Comparison of ENCODE assay signal across 1 cellular context in the genomic region with DNA sequence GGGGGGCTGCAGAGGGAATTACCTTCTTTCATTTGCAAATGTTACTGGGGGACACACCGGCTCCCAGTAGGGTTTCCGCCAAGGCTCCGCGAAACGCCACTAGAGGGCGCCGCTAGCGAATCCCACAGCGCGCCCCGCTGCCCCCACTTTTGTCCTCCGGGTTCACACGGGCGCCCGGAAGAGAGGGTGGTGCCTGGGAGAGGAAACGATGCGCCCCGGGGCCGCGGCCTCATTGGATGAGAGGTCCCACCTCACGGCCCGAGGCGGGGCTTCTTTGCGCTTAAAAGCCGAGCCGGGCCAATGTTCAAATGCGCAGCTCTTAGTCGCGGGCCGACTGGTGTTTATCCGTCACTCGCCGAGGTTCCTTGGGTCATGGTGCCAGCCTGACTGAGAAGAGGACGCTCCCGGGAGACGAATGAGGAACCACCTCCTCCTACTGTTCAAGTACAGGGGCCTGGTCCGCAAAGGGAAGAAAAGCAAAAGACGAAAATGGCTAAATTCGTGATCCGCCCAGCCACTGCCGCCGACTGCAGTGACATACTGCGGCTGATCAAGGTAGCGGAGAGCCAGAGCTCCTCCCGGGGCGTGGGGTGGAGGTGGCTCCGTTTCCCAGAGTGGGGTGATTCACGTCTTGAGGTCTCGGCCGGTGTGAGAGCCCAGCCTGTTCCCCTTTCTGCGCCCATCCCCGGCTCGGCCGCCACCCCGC.
TF ChIP-seq lines count a peak whose summit lies in the region.

A gene (plus strand): TSS at position 311 of the 706 bp plus-strand sequence. CDS start 179 bp downstream, at position 490.

TF ChIP-seq in GM23338, 12 proteins besides CTCF, POLR2A, EP300 and RAD21:
- TF ChIP-seq ZNF114 (CRISPR knock-in tag; IDR thresholded peaks at IDR 0.05) = no peak
- peak; percentile 57 for TF ChIP-seq CREB1 (CRISPR knock-in tag; IDR thresholded peaks at IDR 0.05; ENCODE audit: low read depth)
- no peak for TF ChIP-seq EZH2phosphoT487 (IDR thresholded peaks at IDR 0.05; ENCODE audit: unreplicated experiment)
- TF ChIP-seq, protein P1, sequence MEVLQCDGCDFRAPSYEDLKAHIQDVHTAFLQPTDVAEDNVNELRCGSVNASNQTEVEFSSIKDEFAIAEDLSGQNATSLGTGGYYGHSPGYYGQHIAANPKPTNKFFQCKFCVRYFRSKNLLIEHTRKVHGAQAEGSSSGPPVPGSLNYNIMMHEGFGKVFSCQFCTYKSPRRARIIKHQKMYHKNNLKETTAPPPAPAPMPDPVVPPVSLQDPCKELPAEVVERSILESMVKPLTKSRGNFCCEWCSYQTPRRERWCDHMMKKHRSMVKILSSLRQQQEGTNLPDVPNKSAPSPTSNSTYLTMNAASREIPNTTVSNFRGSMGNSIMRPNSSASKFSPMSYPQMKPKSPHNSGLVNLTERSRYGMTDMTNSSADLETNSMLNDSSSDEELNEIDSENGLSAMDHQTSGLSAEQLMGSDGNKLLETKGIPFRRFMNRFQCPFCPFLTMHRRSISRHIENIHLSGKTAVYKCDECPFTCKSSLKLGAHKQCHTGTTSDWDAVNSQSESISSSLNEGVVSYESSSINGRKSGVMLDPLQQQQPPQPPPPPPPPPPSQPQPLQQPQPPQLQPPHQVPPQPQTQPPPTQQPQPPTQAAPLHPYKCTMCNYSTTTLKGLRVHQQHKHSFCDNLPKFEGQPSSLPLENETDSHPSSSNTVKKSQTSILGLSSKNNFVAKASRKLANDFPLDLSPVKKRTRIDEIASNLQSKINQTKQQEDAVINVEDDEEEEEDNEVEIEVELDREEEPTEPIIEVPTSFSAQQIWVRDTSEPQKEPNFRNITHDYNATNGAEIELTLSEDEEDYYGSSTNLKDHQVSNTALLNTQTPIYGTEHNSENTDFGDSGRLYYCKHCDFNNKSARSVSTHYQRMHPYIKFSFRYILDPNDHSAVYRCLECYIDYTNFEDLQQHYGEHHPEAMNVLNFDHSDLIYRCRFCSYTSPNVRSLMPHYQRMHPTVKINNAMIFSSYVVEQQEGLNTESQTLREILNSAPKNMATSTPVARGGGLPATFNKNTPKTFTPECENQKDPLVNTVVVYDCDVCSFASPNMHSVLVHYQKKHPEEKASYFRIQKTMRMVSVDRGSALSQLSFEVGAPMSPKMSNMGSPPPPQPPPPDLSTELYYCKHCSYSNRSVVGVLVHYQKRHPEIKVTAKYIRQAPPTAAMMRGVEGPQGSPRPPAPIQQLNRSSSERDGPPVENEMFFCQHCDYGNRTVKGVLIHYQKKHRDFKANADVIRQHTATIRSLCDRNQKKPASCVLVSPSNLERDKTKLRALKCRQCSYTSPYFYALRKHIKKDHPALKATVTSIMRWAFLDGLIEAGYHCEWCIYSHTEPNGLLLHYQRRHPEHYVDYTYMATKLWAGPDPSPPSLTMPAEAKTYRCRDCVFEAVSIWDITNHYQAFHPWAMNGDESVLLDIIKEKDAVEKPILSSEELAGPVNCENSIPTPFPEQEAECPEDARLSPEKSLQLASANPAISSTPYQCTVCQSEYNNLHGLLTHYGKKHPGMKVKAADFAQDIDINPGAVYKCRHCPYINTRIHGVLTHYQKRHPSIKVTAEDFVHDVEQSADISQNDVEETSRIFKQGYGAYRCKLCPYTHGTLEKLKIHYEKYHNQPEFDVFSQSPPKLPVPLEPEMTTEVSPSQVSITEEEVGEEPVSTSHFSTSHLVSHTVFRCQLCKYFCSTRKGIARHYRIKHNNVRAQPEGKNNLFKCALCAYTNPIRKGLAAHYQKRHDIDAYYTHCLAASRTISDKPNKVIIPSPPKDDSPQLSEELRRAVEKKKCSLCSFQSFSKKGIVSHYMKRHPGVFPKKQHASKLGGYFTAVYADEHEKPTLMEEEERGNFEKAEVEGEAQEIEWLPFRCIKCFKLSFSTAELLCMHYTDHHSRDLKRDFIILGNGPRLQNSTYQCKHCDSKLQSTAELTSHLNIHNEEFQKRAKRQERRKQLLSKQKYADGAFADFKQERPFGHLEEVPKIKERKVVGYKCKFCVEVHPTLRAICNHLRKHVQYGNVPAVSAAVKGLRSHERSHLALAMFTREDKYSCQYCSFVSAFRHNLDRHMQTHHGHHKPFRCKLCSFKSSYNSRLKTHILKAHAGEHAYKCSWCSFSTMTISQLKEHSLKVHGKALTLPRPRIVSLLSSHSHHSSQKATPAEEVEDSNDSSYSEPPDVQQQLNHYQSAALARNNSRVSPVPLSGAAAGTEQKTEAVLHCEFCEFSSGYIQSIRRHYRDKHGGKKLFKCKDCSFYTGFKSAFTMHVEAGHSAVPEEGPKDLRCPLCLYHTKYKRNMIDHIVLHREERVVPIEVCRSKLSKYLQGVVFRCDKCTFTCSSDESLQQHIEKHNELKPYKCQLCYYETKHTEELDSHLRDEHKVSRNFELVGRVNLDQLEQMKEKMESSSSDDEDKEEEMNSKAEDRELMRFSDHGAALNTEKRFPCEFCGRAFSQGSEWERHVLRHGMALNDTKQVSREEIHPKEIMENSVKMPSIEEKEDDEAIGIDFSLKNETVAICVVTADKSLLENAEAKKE (CRISPR knock-in tag; IDR thresholded peaks at IDR 0.05) = no peak
- TF ChIP-seq STAT1 (IDR thresholded peaks at IDR 0.05; ENCODE audit: unreplicated experiment) = no peak
- peak; percentile 97 for TF ChIP-seq POLR2AphosphoS5 (IDR thresholded peaks at IDR 0.05; ENCODE audit: low read depth)
- no peak for TF ChIP-seq JUNB (IDR thresholded peaks at IDR 0.05; ENCODE audit: unreplicated experiment)
- TF ChIP-seq, protein P2, sequence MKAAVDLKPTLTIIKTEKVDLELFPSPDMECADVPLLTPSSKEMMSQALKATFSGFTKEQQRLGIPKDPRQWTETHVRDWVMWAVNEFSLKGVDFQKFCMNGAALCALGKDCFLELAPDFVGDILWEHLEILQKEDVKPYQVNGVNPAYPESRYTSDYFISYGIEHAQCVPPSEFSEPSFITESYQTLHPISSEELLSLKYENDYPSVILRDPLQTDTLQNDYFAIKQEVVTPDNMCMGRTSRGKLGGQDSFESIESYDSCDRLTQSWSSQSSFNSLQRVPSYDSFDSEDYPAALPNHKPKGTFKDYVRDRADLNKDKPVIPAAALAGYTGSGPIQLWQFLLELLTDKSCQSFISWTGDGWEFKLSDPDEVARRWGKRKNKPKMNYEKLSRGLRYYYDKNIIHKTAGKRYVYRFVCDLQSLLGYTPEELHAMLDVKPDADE (IDR thresholded peaks at IDR 0.05) = no peak; the same call in 1 of the 2 replicates
- 0 out of 2 replicates have a peak, but pooled peaks have one; percentile 10 for TF ChIP-seq NANOG (IDR thresholded peaks at IDR 0.05; ENCODE audit: borderline replicate concordance)
- no peak for TF ChIP-seq EZH2 (IDR thresholded peaks at IDR 0.05; ENCODE audit: low read depth, unreplicated experiment)
- TF ChIP-seq, protein P3, sequence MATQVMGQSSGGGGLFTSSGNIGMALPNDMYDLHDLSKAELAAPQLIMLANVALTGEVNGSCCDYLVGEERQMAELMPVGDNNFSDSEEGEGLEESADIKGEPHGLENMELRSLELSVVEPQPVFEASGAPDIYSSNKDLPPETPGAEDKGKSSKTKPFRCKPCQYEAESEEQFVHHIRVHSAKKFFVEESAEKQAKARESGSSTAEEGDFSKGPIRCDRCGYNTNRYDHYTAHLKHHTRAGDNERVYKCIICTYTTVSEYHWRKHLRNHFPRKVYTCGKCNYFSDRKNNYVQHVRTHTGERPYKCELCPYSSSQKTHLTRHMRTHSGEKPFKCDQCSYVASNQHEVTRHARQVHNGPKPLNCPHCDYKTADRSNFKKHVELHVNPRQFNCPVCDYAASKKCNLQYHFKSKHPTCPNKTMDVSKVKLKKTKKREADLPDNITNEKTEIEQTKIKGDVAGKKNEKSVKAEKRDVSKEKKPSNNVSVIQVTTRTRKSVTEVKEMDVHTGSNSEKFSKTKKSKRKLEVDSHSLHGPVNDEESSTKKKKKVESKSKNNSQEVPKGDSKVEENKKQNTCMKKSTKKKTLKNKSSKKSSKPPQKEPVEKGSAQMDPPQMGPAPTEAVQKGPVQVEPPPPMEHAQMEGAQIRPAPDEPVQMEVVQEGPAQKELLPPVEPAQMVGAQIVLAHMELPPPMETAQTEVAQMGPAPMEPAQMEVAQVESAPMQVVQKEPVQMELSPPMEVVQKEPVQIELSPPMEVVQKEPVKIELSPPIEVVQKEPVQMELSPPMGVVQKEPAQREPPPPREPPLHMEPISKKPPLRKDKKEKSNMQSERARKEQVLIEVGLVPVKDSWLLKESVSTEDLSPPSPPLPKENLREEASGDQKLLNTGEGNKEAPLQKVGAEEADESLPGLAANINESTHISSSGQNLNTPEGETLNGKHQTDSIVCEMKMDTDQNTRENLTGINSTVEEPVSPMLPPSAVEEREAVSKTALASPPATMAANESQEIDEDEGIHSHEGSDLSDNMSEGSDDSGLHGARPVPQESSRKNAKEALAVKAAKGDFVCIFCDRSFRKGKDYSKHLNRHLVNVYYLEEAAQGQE (IDR thresholded peaks at IDR 0.05; ENCODE audit: unreplicated experiment) = no peak
- no peak for TF ChIP-seq ZNF331 (CRISPR knock-in tag; IDR thresholded peaks at IDR 0.05; ENCODE audit: low read depth)
